Comparison of ENCODE assay signal across 10 cellular contexts in genomic region chr20:63006611-63007471, GRCh38. TPM values are rescaled to one million over a fixed set of nuclear protein-coding genes. Genes with fewer than 3 reads are reported as not detected.
DNase-seq lines count a peak whose midpoint lies in the region; ATAC-seq and TF ChIP-seq lines count a peak whose summit lies in the region.
"Had no signal": no experiment of that assay in that cellular context is flagged by ENCODE, and none has a peak within 500 bp of the region (broad histone marks: within the 10 kb centered on the region; RNA-seq: fewer than 3 reads in every experiment).

BHLHE23 (minus strand) TSS chr20:63006964; CDS start chr20:63006774, 190 bp downstream.

- H3K9me3 ChIP-seq in Peyer's patch, result no peaks in the 10 kb centered on the region

- peaks cover 0 to 61% of the 10 kb centered on the region in 2 donors for H3K27me3 ChIP-seq in Peyer's patch

- H3K36me3 ChIP-seq in Peyer's patch, result no peaks in the 10 kb centered on the region

- TF ChIP-seq POLR2A in Peyer's patch (IDR thresholded peaks at IDR 0.05), result no peak

- H3K27ac ChIP-seq in Peyer's patch, result no peak within 1 kb of the TSS

- no peak for ATAC-seq in HG02938 (IDR thresholded peaks at IDR 0.05; ENCODE audit: unreplicated experiment)
- ATAC-seq: left lobe of liver had no signal

- DNase-seq in stimulated activated CD4-positive, alpha-beta T cell treated with anti-CD3 and anti-CD28 coated beads, Interleukin-2, amount 100 ng/mL, for 4 hours (ENCODE audit: low read depth), result peak; percentile 32
- DNase-seq in stimulated activated CD4-positive, alpha-beta T cell treated with anti-CD3 and anti-CD28 coated beads, Interleukin-4, amount 100 ng/mL, for 24 hours, result no peak
- DNase-seq in Peyer's patch (no peak), iPS-NIHi11 (ENCODE audit: low spot score) (peak; percentile 78), GF-D8 (lab: John Stamatoyannopoulos, UW) (no peak), NCI-H526 treated with DMSO at 0.1 percent for 48 hours (lab: John Stamatoyannopoulos, UW) (no peak), NCI-H446 (lab: John Stamatoyannopoulos, UW) (no peak)
- DNase-seq: activated effector memory CD4-positive, alpha-beta T cell treated with anti-CD3 and anti-CD28 coated beads, Interleukin-2, amount 50 U/mL, for 16 hours had no signal

- H3K4me1 ChIP-seq in Peyer's patch, result peaks cover 0 to 29% (median 20%) of the 10 kb centered on the region in 4 donors

- H3K4me3 ChIP-seq in Peyer's patch, result peak within 1 kb of the TSS in 3 of 4 donors; percentile 11 to 26 (median 26)

- TF ChIP-seq CTCF in Peyer's patch (IDR thresholded peaks at IDR 0.05), result no peak

RNA-seq across cellular contexts. Expression of gene BHLHE23, which starts in this region (rescaled TPM):
- total RNA-seq in Peyer's patch, result not detected
- total RNA-seq: left lobe of liver had no signal

Comparison
In these comparisons a context has a peak if more than half of its experiments do, and no peak if none do; other contexts are left out.
1. DNase-seq: peak in stimulated activated CD4-positive, alpha-beta T cell treated with anti-CD3 and anti-CD28 coated beads, Interleukin-2, amount 100 ng/mL, for 4 hours (single experiment) and iPS-NIHi11 (single experiment); none in stimulated activated CD4-positive, alpha-beta T cell treated with anti-CD3 and anti-CD28 coated beads, Interleukin-4, amount 100 ng/mL, for 24 hours (single experiment), Peyer's patch (0 of 3), GF-D8 (single experiment), NCI-H526 treated with DMSO at 0.1 percent for 48 hours (single experiment) and NCI-H446 (0 of 2).